Comparison of ENCODE assay signal across 9 cellular contexts in genomic region chr17:61574542-61575351, GRCh38. TPM values are rescaled to one million over a fixed set of nuclear protein-coding genes. Genes with fewer than 3 reads are reported as not detected.
DNase-seq lines count a peak whose midpoint lies in the region; ATAC-seq and TF ChIP-seq lines count a peak whose summit lies in the region.
"Had no signal": no experiment of that assay in that cellular context is flagged by ENCODE, and none has a peak within 500 bp of the region (broad histone marks: within the 10 kb centered on the region; RNA-seq: fewer than 3 reads in every experiment).

No MANE protein-coding gene starts in this region.

- no peaks in the 10 kb centered on the region for H3K36me3 Mint-ChIP-seq in T-helper 17 cell (ENCODE audit: low read depth)

- H2AFZ ChIP-seq in ACC112 (ENCODE audit: low read length, unreplicated experiment), result peak overlapping the region; percentile 69
- H2AFZ ChIP-seq in OCI-LY1 (ENCODE audit: low read length), result no peak overlapping the region

- H3K9me2 ChIP-seq in OCI-LY1 (ENCODE audit: low read depth, low read length), result no peaks in the 10 kb centered on the region

- no peaks in the 10 kb centered on the region for H3K79me2 ChIP-seq in ACC112 (ENCODE audit: control insufficient read depth, insufficient read depth, low read length, unreplicated experiment)
- no peaks in the 10 kb centered on the region for H3K79me2 ChIP-seq in OCI-LY1 (ENCODE audit: insufficient read depth, low read length)

- H3K9ac ChIP-seq in OCI-LY1 (ENCODE audit: low read length), result no peak overlapping the region

- H3K27me3 ChIP-seq in ACC112 (ENCODE audit: insufficient read depth, low read length), result no peaks in the 10 kb centered on the region
- peaks cover 7% of the 10 kb centered on the region for H3K27me3 ChIP-seq in OCI-LY1 (ENCODE audit: insufficient read depth, low read length)
- no peaks in the 10 kb centered on the region for H3K27me3 ChIP-seq in thyroid gland
- H3K27me3 ChIP-seq: adrenal gland had no signal

- H3K36me3 ChIP-seq in ACC112 (ENCODE audit: insufficient read depth, low read length) (no peaks in the 10 kb centered on the region), OCI-LY1 (ENCODE audit: insufficient read depth, low read length) (no peaks in the 10 kb centered on the region), thyroid gland (no peaks in the 10 kb centered on the region)
- H3K36me3 ChIP-seq: adrenal gland had no signal

- H3K27ac Mint-ChIP-seq in T-helper 17 cell, result no peak overlapping the region

- no peak overlapping the region for H3K4me3 Mint-ChIP-seq in T-helper 17 cell

- 0 out of 2 replicates have a peak overlapping the region, but pooled peaks have one; percentile 18 for H3K27ac ChIP-seq in ACC112 (ENCODE audit: low read depth, low read length)
- H3K27ac ChIP-seq in OCI-LY1 (ENCODE audit: low read depth, low read length, poor library complexity, severe bottlenecking), result no peak overlapping the region
- H3K27ac ChIP-seq in thyroid gland, result no peak overlapping the region
- H3K27ac ChIP-seq: adrenal gland had no signal

- no peaks in the 10 kb centered on the region for H3K4me1 Mint-ChIP-seq in T-helper 17 cell

- TF ChIP-seq POLR2A in thyroid gland (IDR thresholded peaks at IDR 0.05), result no peak

- H3K4me3 ChIP-seq in ACC112 (ENCODE audit: low read depth, low read length) (0 out of 2 replicates have a peak overlapping the region, but pooled peaks have one; percentile 24), OCI-LY1 (ENCODE audit: low read depth, low read length, poor library complexity, severe bottlenecking) (no peak overlapping the region), fibroblast of the aortic adventitia (ENCODE audit: low read depth, low read length) (no peak overlapping the region), thyroid gland (replicated peaks in 1 of 3) (no peak overlapping the region)
- H3K4me3 ChIP-seq: adrenal gland had no signal

- 24 to 29% methylated on average over 9 of the region's 9 CpGs for WGBS in thyroid gland, 2 donors

- H3F3A ChIP-seq in OCI-LY1 (ENCODE audit: insufficient read depth, low read length), result no peaks in the 10 kb centered on the region

- no peak overlapping the region for H3K4me2 ChIP-seq in OCI-LY1 (ENCODE audit: low read length)

- ATAC-seq in GM18520 (IDR thresholded peaks at IDR 0.05; ENCODE audit: unreplicated experiment) (no peak), T-helper 17 cell (no peak)

- peaks cover 45% of the 10 kb centered on the region for H3K27me3 Mint-ChIP-seq in T-helper 17 cell

- DNase-seq in H4 (ENCODE audit: low spot score) (peak; percentile 65), fibroblast of the aortic adventitia (ENCODE audit: low read depth) (peak; percentile 65), thyroid gland (peak; percentile 9 to 23), T-helper 17 cell (no peak), activated gamma-delta T cell (lab: John Stamatoyannopoulos, UW) (no peak)

- H3K9me3 ChIP-seq in OCI-LY1 (ENCODE audit: low read length) (peaks cover 4% of the 10 kb centered on the region; the same call in 1 of the 2 replicates), thyroid gland (no peaks in the 10 kb centered on the region), T-helper 17 cell (ENCODE audit: control insufficient read depth, low read length, poor library complexity, severe bottlenecking) (no peaks in the 10 kb centered on the region)
- H3K9me3 ChIP-seq: adrenal gland had no signal

- H4K20me1 ChIP-seq in OCI-LY1 (ENCODE audit: insufficient read depth, low read length), result no peaks in the 10 kb centered on the region

- peak; percentile 12; the same call in 1 of the 2 replicates for TF ChIP-seq CTCF in OCI-LY1 (IDR thresholded peaks at IDR 0.05; ENCODE audit: low read length)
- TF ChIP-seq CTCF in fibroblast of the aortic adventitia (IDR thresholded peaks at IDR 0.05; ENCODE audit: insufficient read depth, low read length), result peak; percentile 52
- peak in 2 of 6 experiments; percentile 8 to 11 for TF ChIP-seq CTCF in thyroid gland (IDR thresholded peaks at IDR 0.05)

- intact Hi-C loops in thyroid gland (cut with DNase I), result no loop called here

- H3K4me1 ChIP-seq in ACC112 (ENCODE audit: control insufficient read depth, insufficient read depth, low read length, unreplicated experiment), result peaks cover 14% of the 10 kb centered on the region
- no peaks in the 10 kb centered on the region for H3K4me1 ChIP-seq in OCI-LY1 (ENCODE audit: insufficient read depth, low read length, severe bottlenecking)
- no peaks in the 10 kb centered on the region for H3K4me1 ChIP-seq in thyroid gland
- H3K4me1 ChIP-seq: adrenal gland had no signal

RNA-seq across cellular contexts. Expression of gene NACA2, which starts 16.3 kb away (rescaled TPM):
- total RNA-seq in H4 (2014; rRNA removed; shearing (Covaris generic)), result not detected in 2 replicates
- total RNA-seq in fibroblast of the aortic adventitia (ENCODE audit: low replicate concordance) (not detected in 2 replicates), thyroid gland (not detected), T-helper 17 cell (not detected)
- total RNA-seq: adrenal gland had no signal

Comparison
In these comparisons a context has a peak if more than half of its experiments do, and no peak if none do; other contexts are left out.
1. DNase-seq: peak in H4 (single experiment), fibroblast of the aortic adventitia (single experiment) and thyroid gland (2 of 2); none in T-helper 17 cell (0 of 3) and activated gamma-delta T cell (single experiment).